Comparison of ENCODE assay signal across 1 cellular context in genomic region chrX:38215141-38215540, GRCh38.
TF ChIP-seq lines count a peak whose summit lies in the region.

No MANE protein-coding gene starts in this region.

TF ChIP-seq in SK-N-SH, 30 proteins besides CTCF, POLR2A, EP300 and RAD21 (continued from another document):
- TF ChIP-seq, protein P1, sequence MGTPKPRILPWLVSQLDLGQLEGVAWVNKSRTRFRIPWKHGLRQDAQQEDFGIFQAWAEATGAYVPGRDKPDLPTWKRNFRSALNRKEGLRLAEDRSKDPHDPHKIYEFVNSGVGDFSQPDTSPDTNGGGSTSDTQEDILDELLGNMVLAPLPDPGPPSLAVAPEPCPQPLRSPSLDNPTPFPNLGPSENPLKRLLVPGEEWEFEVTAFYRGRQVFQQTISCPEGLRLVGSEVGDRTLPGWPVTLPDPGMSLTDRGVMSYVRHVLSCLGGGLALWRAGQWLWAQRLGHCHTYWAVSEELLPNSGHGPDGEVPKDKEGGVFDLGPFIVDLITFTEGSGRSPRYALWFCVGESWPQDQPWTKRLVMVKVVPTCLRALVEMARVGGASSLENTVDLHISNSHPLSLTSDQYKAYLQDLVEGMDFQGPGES (IDR thresholded peaks at IDR 0.05; ENCODE audit: low read depth, low read length) = no peak
- TF ChIP-seq NRF1 (IDR thresholded peaks at IDR 0.05; ENCODE audit: low read depth, low read length) (no peak), TEAD4 (IDR thresholded peaks at IDR 0.05; ENCODE audit: borderline replicate concordance, insufficient read depth) (no peak), POLR2AphosphoS5 (IDR thresholded peaks at IDR 0.05; ENCODE audit: low read depth, low read length) (no peak; the same call in 1 of the 2 replicates), MEF2A (IDR thresholded peaks at IDR 0.05; ENCODE audit: borderline replicate concordance, low read depth) (peak; percentile 52; the same call in 1 of the 2 replicates), MXI1 (IDR thresholded peaks at IDR 0.05; ENCODE audit: low read depth, low read length) (no peak), TCF12 (IDR thresholded peaks at IDR 0.05) (peak; percentile 92), FOXM1 (IDR thresholded peaks at IDR 0.05; ENCODE audit: low read depth) (no peak), NFIC (IDR thresholded peaks at IDR 0.05; ENCODE audit: borderline replicate concordance) (peak; percentile 7; the same call in 1 of the 2 replicates), USF1 (IDR thresholded peaks at IDR 0.05; ENCODE audit: borderline replicate concordance, low read depth) (no peak), FOXJ3 (CRISPR knock-in tag; IDR thresholded peaks at IDR 0.05) (no peak)
- TF ChIP-seq, protein P2, sequence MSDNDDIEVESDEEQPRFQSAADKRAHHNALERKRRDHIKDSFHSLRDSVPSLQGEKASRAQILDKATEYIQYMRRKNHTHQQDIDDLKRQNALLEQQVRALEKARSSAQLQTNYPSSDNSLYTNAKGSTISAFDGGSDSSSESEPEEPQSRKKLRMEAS (IDR thresholded peaks at IDR 0.05; ENCODE audit: low read depth) = 0 out of 2 replicates have a peak, but pooled peaks have one; percentile 43
TF ChIP-seq in SK-N-SH: peak in this region for 8.
